ENCODE assay signal across 9 cellular contexts in the genomic region with DNA sequence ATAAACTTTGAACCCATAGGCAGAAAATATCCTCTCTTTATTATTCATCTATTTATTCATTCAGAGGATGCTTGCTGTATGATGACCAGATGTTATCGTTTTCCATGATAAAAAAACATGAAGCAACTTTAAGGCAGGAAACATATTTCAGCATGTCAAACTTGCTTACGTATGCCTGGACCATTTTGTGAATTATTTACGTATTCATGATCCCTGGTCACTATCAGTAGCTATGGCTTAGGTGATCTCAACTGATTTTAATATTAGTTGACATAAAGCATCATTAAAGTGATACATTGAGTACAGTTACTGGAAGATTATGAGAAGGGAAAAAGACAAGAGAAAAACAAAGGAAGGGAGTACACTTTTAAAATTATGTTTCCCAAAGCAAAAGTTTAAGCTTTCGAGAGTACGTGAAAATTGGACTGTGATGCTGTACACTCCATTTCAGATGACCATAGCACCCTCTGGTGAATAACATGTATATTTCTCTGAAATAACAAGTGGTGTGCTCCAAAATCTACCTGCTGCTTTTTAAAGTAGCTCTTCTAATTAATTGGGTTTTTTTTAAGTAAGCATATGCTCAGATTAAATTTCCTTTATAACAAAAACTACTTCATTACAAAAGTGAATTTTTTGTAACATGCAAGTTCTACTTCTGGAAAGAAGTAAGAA.
DNase-seq lines count a peak whose midpoint lies in the region; ATAC-seq and TF ChIP-seq lines count a peak whose summit lies in the region.
"Had no signal": no experiment of that assay in that cellular context is flagged by ENCODE, and none has a peak within 500 bp of the region (broad histone marks: within the 10 kb centered on the region; RNA-seq: fewer than 3 reads in every experiment).

No MANE protein-coding gene starts in this region.

- no peak overlapping the region for H2AFZ ChIP-seq in neural cell (ENCODE audit: low read depth, low read length)

- TF ChIP-seq EP300 in neural cell (conservative IDR thresholded peaks at IDR 0.05; ENCODE audit: poor library complexity, severe bottlenecking) = no peak

- no peaks in the 10 kb centered on the region for H4K20me1 ChIP-seq in neural cell (ENCODE audit: insufficient read depth)

- no peak for ATAC-seq in activated T-helper 17 cell treated with anti-CD3 and anti-CD28 coated beads, Interleukin-2, amount 50 U/mL, for 72 hours (replicated peaks)
- ATAC-seq in HG03045 (IDR thresholded peaks at IDR 0.05; ENCODE audit: unreplicated experiment) = no peak

- TF ChIP-seq CTCF in BJ (IDR thresholded peaks at IDR 0.05; ENCODE audit: insufficient read depth, low read depth, low read length) (peak; percentile 51), dorsolateral prefrontal cortex (IDR thresholded peaks at IDR 0.05 in 54 of 56, conservative IDR thresholded peaks at IDR 0.05 in 2 of 56; ENCODE audit: low read depth in 1 of 56, partially characterized antibody in 56 of 56) (peak in 48 of 56 donors; percentile 22 to 71 (median 46)), neural cell (IDR thresholded peaks at IDR 0.05; ENCODE audit: poor library complexity, severe bottlenecking) (peak; percentile 48)

- no peak overlapping the region for H3K4me3 ChIP-seq in BJ (ENCODE audit: low read depth, low read length)
- H3K4me3 ChIP-seq in dorsolateral prefrontal cortex = peak overlapping the region in 6 of 59 donors; percentile 11 to 40 (median 24)
- no peak overlapping the region for H3K4me3 ChIP-seq in neural cell (ENCODE audit: low read length)

- H3K36me3 ChIP-seq in BJ (ENCODE audit: control insufficient read depth, insufficient read depth, low read length) (no peaks in the 10 kb centered on the region), neural cell (ENCODE audit: insufficient read depth, low read length) (no peaks in the 10 kb centered on the region)

- no peak overlapping the region for H3K4me2 ChIP-seq in neural cell (ENCODE audit: low read length)

- H3K27me3 ChIP-seq in BJ (ENCODE audit: control insufficient read depth, insufficient read depth, low read length) (no peaks in the 10 kb centered on the region), dorsolateral prefrontal cortex (peaks cover 0 to 4% (median 0%) of the 10 kb centered on the region in 45 donors), neural cell (ENCODE audit: insufficient read depth, low read depth, low read length) (no peaks in the 10 kb centered on the region)

- POLR2A ChIA-PET in BJ (lab: Charles Lee) = interaction anchor here (0.5 to 0.7 kb wide), 3 partner anchors 123 to 751 kb away, joined by 3 to 4 read pairs (median 4); no protein-coding TSS in a partner anchor

- H3K9me3 Mint-ChIP-seq in immature natural killer cell = peaks cover 0 to 4% (median 0%) of the 10 kb centered on the region in 6 donors
- H3K9me3 Mint-ChIP-seq in activated T-helper 17 cell treated with anti-CD3 and anti-CD28 coated beads, Interleukin-2, amount 50 U/mL, for 72 hours = no peaks in the 10 kb centered on the region

- CTCF ChIA-PET in BJ (lab: Yijun Ruan, JAX) = interaction anchor here (0.6 to 3.8 kb wide), 20 partner anchors 9 to 1129 kb away, joined by 3 to 50 read pairs (median 3); a partner anchor contains a TSS

- H3F3A ChIP-seq in neural cell (ENCODE audit: insufficient read depth, low read length, poor library complexity, severe bottlenecking) = no peaks in the 10 kb centered on the region

- no peaks in the 10 kb centered on the region for H3K9me3 ChIP-seq in neural cell (ENCODE audit: low read length)

- H3K27ac ChIP-seq in dorsolateral prefrontal cortex (no peak overlapping the region), neural cell (ENCODE audit: low read length) (no peak overlapping the region)

- TF ChIP-seq RAD21 in neural cell (conservative IDR thresholded peaks at IDR 0.05) = peak; percentile 61

- no peaks in the 10 kb centered on the region for H3K36me3 Mint-ChIP-seq in immature natural killer cell
- no peaks in the 10 kb centered on the region for H3K36me3 Mint-ChIP-seq in activated T-helper 17 cell treated with anti-CD3 and anti-CD28 coated beads, Interleukin-2, amount 50 U/mL, for 72 hours (ENCODE audit: low read depth)

- no peaks in the 10 kb centered on the region for H3K79me2 ChIP-seq in neural cell (replicated peaks; ENCODE audit: insufficient read depth, low read length)

- DNase-seq in BJ (ENCODE audit: low read depth) = no peak
- DNase-seq in NCI-H1105 (lab: John Stamatoyannopoulos, UW) = peak; percentile 8
- no peak for DNase-seq in dorsolateral prefrontal cortex
- no peak for DNase-seq in immature natural killer cell
- no peak for DNase-seq in NOMO-1 treated with DMSO at 0.1 percent for 48 hours (lab: John Stamatoyannopoulos, UW; ENCODE audit: unreplicated experiment)
- DNase-seq: stimulated activated CD4-positive, alpha-beta T cell treated with anti-CD3 and anti-CD28 coated beads, Interleukin-4, amount 100 ng/mL, for 4 hours had no signal

- no peak overlapping the region for H3K9ac ChIP-seq in neural cell (ENCODE audit: low read length)

- H3K27ac Mint-ChIP-seq in immature natural killer cell = no peak overlapping the region
- H3K27ac Mint-ChIP-seq in activated T-helper 17 cell treated with anti-CD3 and anti-CD28 coated beads, Interleukin-2, amount 50 U/mL, for 72 hours = no peak overlapping the region

- intact Hi-C loops in dorsolateral prefrontal cortex (cut with DNase I) = loop anchor here in 1 of 2 donors (5.0 kb wide), 1 partner anchor 752 kb away; no protein-coding TSS in a partner anchor

- H3K4me1 Mint-ChIP-seq in immature natural killer cell = no peaks in the 10 kb centered on the region
- H3K4me1 Mint-ChIP-seq in activated T-helper 17 cell treated with anti-CD3 and anti-CD28 coated beads, Interleukin-2, amount 50 U/mL, for 72 hours = no peaks in the 10 kb centered on the region

- H3K4me3 Mint-ChIP-seq in immature natural killer cell = no peak overlapping the region
- H3K4me3 Mint-ChIP-seq in activated T-helper 17 cell treated with anti-CD3 and anti-CD28 coated beads, Interleukin-2, amount 50 U/mL, for 72 hours = no peak overlapping the region

- H3K9me2 ChIP-seq in neural cell (ENCODE audit: insufficient read depth, low read length) = no peaks in the 10 kb centered on the region

- peaks cover 0 to 2% (median 2%) of the 10 kb centered on the region in 3 donors for H3K27me3 Mint-ChIP-seq in immature natural killer cell (ENCODE audit: low read depth in 3 of 3)
- H3K27me3 Mint-ChIP-seq in activated T-helper 17 cell treated with anti-CD3 and anti-CD28 coated beads, Interleukin-2, amount 50 U/mL, for 72 hours = no peaks in the 10 kb centered on the region

TF ChIP-seq in neural cell, 6 proteins besides CTCF, POLR2A, EP300 and RAD21:
- TF ChIP-seq SMC3 (conservative IDR thresholded peaks at IDR 0.05; ENCODE audit: poor library complexity) (peak; percentile 63), MXI1 (conservative IDR thresholded peaks at IDR 0.05; ENCODE audit: poor library complexity, severe bottlenecking) (no peak)
